In genomic region chr3:37922721-37923575, GRCh38 we compare ENCODE assay signal across 1 cellular context.
TF ChIP-seq lines count a peak whose summit lies in the region.

No MANE protein-coding gene starts in this region.

TF ChIP-seq in GM23338, 12 proteins besides CTCF, POLR2A, EP300 and RAD21 (continued from another document):
- TF ChIP-seq EZH2 (IDR thresholded peaks at IDR 0.05; ENCODE audit: low read depth, unreplicated experiment), result no peak
- TF ChIP-seq POLR2AphosphoS5 (IDR thresholded peaks at IDR 0.05; ENCODE audit: low read depth), result no peak
TF ChIP-seq in GM23338: peak in this region for 0.
